Comparison of ENCODE assay signal across 7 cellular contexts in the genomic region with DNA sequence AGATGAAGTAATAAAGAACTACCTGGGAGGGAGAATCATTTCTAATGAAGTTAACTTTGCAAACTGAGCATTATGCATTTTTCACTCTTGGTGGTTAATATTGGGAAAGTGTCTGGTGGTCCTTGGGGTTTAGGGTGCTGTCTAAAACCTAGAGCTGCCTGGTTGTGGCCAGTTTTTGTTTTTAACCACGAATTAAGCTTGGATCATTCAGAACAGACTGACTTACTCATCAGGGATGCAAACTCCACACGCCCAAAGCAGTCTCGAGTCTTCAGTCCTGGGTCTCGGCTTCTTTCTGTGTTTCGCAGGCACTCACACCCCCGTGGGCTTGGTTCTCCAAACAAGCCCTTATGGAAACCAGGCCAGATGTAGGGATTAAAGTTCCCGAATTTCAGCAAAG.
A peak's percentile ranks its signal among the peaks of the same experiment; 100 is the strongest.
DNase-seq lines count a peak whose midpoint lies in the region; ATAC-seq and TF ChIP-seq lines count a peak whose summit lies in the region.
"Not testable (repeated sequence)": the region's sequence is repeated elsewhere in the genome, so short reads cannot be mapped to it uniquely, and the experiment has no call there.

No MANE protein-coding gene starts in this region.

- CTCF ChIA-PET in activated CD4-positive, alpha-beta T cell treated with anti-CD3 and anti-CD28 coated beads for 36 hours (lab: Charles Lee); activated CD8-positive, alpha-beta T cell treated with anti-CD3 and anti-CD28 coated beads for 36 hours (lab: Charles Lee); activated naive CD4-positive, alpha-beta T cell treated with anti-CD3 and anti-CD28 coated beads, Interleukin-2, amount 10 ng/mL, durations not matched to agents 7 days and 5 days (lab: Charles Lee): not testable (repeated sequence)

- TF ChIP-seq CTCF in activated CD8-positive, alpha-beta T cell treated with anti-CD3 and anti-CD28 coated beads for 36 hours (IDR thresholded peaks at IDR 0.05), result not testable (repeated sequence)

- not testable (repeated sequence) for H3K4me3 Mint-ChIP-seq in activated CD4-positive, alpha-beta T cell treated with anti-CD3 and anti-CD28 coated beads for 36 hours; activated naive CD4-positive, alpha-beta T cell treated with anti-CD3 and anti-CD28 coated beads, Interleukin-2, amount 10 ng/mL, durations not matched to agents 7 days and 5 days
- H3K4me3 Mint-ChIP-seq in activated CD8-positive, alpha-beta T cell treated with anti-CD3 and anti-CD28 coated beads for 36 hours, result peak overlapping the region; percentile 12
- H3K4me3 Mint-ChIP-seq in activated T-cell treated with anti-CD3 and anti-CD28 coated beads, Interleukin-2, amount 50 U/mL, for 72 hours, result peak overlapping the region; percentile 60 to 66
- peak overlapping the region; percentile 45 for H3K4me3 Mint-ChIP-seq in activated naive CD8-positive, alpha-beta T cell treated with anti-CD3 and anti-CD28 coated beads, Interleukin-2, amount 50 U/mL, for 24 hours

- not testable (repeated sequence) for H3K36me3 Mint-ChIP-seq in activated CD4-positive, alpha-beta T cell treated with anti-CD3 and anti-CD28 coated beads for 36 hours (ENCODE audit: low read depth); activated CD8-positive, alpha-beta T cell treated with anti-CD3 and anti-CD28 coated beads for 36 hours (ENCODE audit: low read depth); activated T-cell treated with anti-CD3 and anti-CD28 coated beads, Interleukin-2, amount 50 U/mL, for 72 hours (ENCODE audit: insufficient read depth in 2 of 2); activated naive CD4-positive, alpha-beta T cell treated with anti-CD3 and anti-CD28 coated beads, Interleukin-2, amount 10 ng/mL, durations not matched to agents 7 days and 5 days; activated naive CD8-positive, alpha-beta T cell treated with anti-CD3 and anti-CD28 coated beads, Interleukin-2, amount 50 U/mL, for 24 hours (ENCODE audit: low read depth)

- peak; percentile 29 for DNase-seq in activated CD4-positive, alpha-beta T cell treated with anti-CD3 and anti-CD28 coated beads for 36 hours
- peak; percentile 26 for DNase-seq in activated CD8-positive, alpha-beta T cell treated with anti-CD3 and anti-CD28 coated beads for 36 hours
- DNase-seq in activated T-cell treated with anti-CD3 and anti-CD28 coated beads, Interleukin-2, amount 50 U/mL, for 72 hours, result peak; percentile 25 to 41
- not testable (repeated sequence) for DNase-seq in activated naive CD4-positive, alpha-beta T cell treated with anti-CD3 and anti-CD28 coated beads, Interleukin-2, amount 10 ng/mL, durations not matched to agents 7 days and 5 days
- DNase-seq in activated naive CD8-positive, alpha-beta T cell treated with anti-CD3 and anti-CD28 coated beads, Interleukin-2, amount 50 U/mL, for 24 hours, result peak; percentile 26
- DNase-seq in stimulated activated CD4-positive, alpha-beta T cell treated with anti-CD3 and anti-CD28 coated beads, Interleukin-2, amount 100 ng/mL, for 24 hours, result peak; percentile 25 to 30
- DNase-seq in stimulated activated naive CD8-positive, alpha-beta T cell treated with anti-CD3 and anti-CD28 coated beads, Interleukin-15, Interleukin-2, amounts not matched to agents 100 U/mL and 50 U/mL, for 24 hours, result peak; percentile 27

- intact Hi-C loops in activated CD4-positive, alpha-beta T cell treated with anti-CD3 and anti-CD28 coated beads for 36 hours (cut with DNase I, micrococcal nuclease); activated CD8-positive, alpha-beta T cell treated with anti-CD3 and anti-CD28 coated beads for 36 hours (cut with micrococcal nuclease): not testable (repeated sequence)

- not testable (repeated sequence) for H3K9me3 Mint-ChIP-seq in activated CD4-positive, alpha-beta T cell treated with anti-CD3 and anti-CD28 coated beads for 36 hours (ENCODE audit: low read depth); activated CD8-positive, alpha-beta T cell treated with anti-CD3 and anti-CD28 coated beads for 36 hours; activated T-cell treated with anti-CD3 and anti-CD28 coated beads, Interleukin-2, amount 50 U/mL, for 72 hours; activated naive CD4-positive, alpha-beta T cell treated with anti-CD3 and anti-CD28 coated beads, Interleukin-2, amount 10 ng/mL, durations not matched to agents 7 days and 5 days; activated naive CD8-positive, alpha-beta T cell treated with anti-CD3 and anti-CD28 coated beads, Interleukin-2, amount 50 U/mL, for 24 hours

- ATAC-seq in activated CD4-positive, alpha-beta T cell treated with anti-CD3 and anti-CD28 coated beads for 36 hours, result peak; percentile 46
- peak; percentile 40 for ATAC-seq in activated CD8-positive, alpha-beta T cell treated with anti-CD3 and anti-CD28 coated beads for 36 hours
- peak; percentile 48 to 54 for ATAC-seq in activated T-cell treated with anti-CD3 and anti-CD28 coated beads, Interleukin-2, amount 50 U/mL, for 72 hours (replicated peaks in 1 of 2)
- ATAC-seq in activated naive CD8-positive, alpha-beta T cell treated with anti-CD3 and anti-CD28 coated beads, Interleukin-2, amount 50 U/mL, for 24 hours, result peak; percentile 51
- ATAC-seq in stimulated activated naive CD8-positive, alpha-beta T cell treated with anti-CD3 and anti-CD28 coated beads, Interleukin-15, Interleukin-2, amounts not matched to agents 100 U/mL and 50 U/mL, for 24 hours, result peak; percentile 58

- POLR2A ChIA-PET in activated CD4-positive, alpha-beta T cell treated with anti-CD3 and anti-CD28 coated beads for 36 hours (lab: Charles Lee); activated CD8-positive, alpha-beta T cell treated with anti-CD3 and anti-CD28 coated beads for 36 hours (lab: Charles Lee): not testable (repeated sequence)

- H3K27me3 Mint-ChIP-seq in activated CD4-positive, alpha-beta T cell treated with anti-CD3 and anti-CD28 coated beads for 36 hours; activated CD8-positive, alpha-beta T cell treated with anti-CD3 and anti-CD28 coated beads for 36 hours; activated T-cell treated with anti-CD3 and anti-CD28 coated beads, Interleukin-2, amount 50 U/mL, for 72 hours (ENCODE audit: low read depth); activated naive CD4-positive, alpha-beta T cell treated with anti-CD3 and anti-CD28 coated beads, Interleukin-2, amount 10 ng/mL, durations not matched to agents 7 days and 5 days; activated naive CD8-positive, alpha-beta T cell treated with anti-CD3 and anti-CD28 coated beads, Interleukin-2, amount 50 U/mL, for 24 hours: not testable (repeated sequence)

- H3K27ac Mint-ChIP-seq in activated CD4-positive, alpha-beta T cell treated with anti-CD3 and anti-CD28 coated beads for 36 hours, result peak overlapping the region; percentile 90
- peak overlapping the region; percentile 96 for H3K27ac Mint-ChIP-seq in activated CD8-positive, alpha-beta T cell treated with anti-CD3 and anti-CD28 coated beads for 36 hours
- H3K27ac Mint-ChIP-seq in activated T-cell treated with anti-CD3 and anti-CD28 coated beads, Interleukin-2, amount 50 U/mL, for 72 hours, result peak overlapping the region; percentile 75
- H3K27ac Mint-ChIP-seq in activated naive CD4-positive, alpha-beta T cell treated with anti-CD3 and anti-CD28 coated beads, Interleukin-2, amount 10 ng/mL, durations not matched to agents 7 days and 5 days, result peak overlapping the region; percentile 67
- peak overlapping the region; percentile 96 for H3K27ac Mint-ChIP-seq in activated naive CD8-positive, alpha-beta T cell treated with anti-CD3 and anti-CD28 coated beads, Interleukin-2, amount 50 U/mL, for 24 hours

- H3K4me1 Mint-ChIP-seq in activated CD4-positive, alpha-beta T cell treated with anti-CD3 and anti-CD28 coated beads for 36 hours, result peaks cover 20% of the 10 kb centered on the region
- H3K4me1 Mint-ChIP-seq in activated CD8-positive, alpha-beta T cell treated with anti-CD3 and anti-CD28 coated beads for 36 hours (ENCODE audit: low read depth), result peaks cover 23% of the 10 kb centered on the region
- H3K4me1 Mint-ChIP-seq in activated T-cell treated with anti-CD3 and anti-CD28 coated beads, Interleukin-2, amount 50 U/mL, for 72 hours (ENCODE audit: low read depth), result peaks cover 24% of the 10 kb centered on the region
- peaks cover 16% of the 10 kb centered on the region for H3K4me1 Mint-ChIP-seq in activated naive CD4-positive, alpha-beta T cell treated with anti-CD3 and anti-CD28 coated beads, Interleukin-2, amount 10 ng/mL, durations not matched to agents 7 days and 5 days
- peaks cover 31% of the 10 kb centered on the region for H3K4me1 Mint-ChIP-seq in activated naive CD8-positive, alpha-beta T cell treated with anti-CD3 and anti-CD28 coated beads, Interleukin-2, amount 50 U/mL, for 24 hours
